In the genomic region with DNA sequence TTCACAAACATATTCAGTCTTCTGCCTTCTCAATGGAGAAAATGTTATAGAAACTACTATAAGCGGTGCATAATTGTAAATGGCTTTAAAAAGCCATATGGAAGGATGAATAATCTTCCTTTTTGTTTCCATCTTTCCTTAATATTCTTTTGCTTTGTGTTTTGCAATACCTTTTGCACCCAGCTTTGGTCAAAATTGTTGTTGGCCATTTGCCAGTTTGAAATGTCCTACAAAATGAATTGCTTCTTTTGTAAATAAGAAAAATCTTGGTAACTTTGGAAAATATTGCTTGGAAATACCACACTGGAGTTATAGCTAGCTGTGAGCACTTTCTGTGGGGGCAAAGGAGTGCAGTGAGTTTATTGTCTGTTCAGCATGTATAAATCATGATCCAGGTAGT, we compare ENCODE assay signal across 26 cellular contexts.
"Had no signal": no experiment of that assay in that cellular context is flagged by ENCODE, and none has a peak within 500 bp of the region (broad histone marks: within the 10 kb centered on the region; RNA-seq: fewer than 3 reads in every experiment).

No MANE protein-coding gene starts in this region.

- H3K9me3 ChIP-seq: esophagus squamous epithelium, psoas muscle had no signal

- H2AFZ ChIP-seq: parathyroid adenoma had no signal

- ATAC-seq: activated CD8-positive, alpha-beta T cell treated with anti-CD3 and anti-CD28 coated beads for 36 hours; activated T-cell treated with anti-CD3 and anti-CD28 coated beads, Interleukin-2, amount 50 U/mL, for 4 hours; activated T-helper 17 cell treated with anti-CD3 and anti-CD28 coated beads, Interleukin-2, amount 50 U/mL, for 72 hours; psoas muscle had no signal

- H3K27ac ChIP-seq: epithelial cell of prostate, esophagus squamous epithelium, left ventricle myocardium inferior, parathyroid adenoma, psoas muscle, right atrium auricular region had no signal

- H3K79me2 ChIP-seq: parathyroid adenoma had no signal

- H3K4me1 Mint-ChIP-seq: activated CD4-positive, alpha-beta T cell treated with anti-CD3 and anti-CD28 coated beads, Interleukin-2, amount 10 ng/mL, durations not matched to agents 24 days and 14 days; activated T-helper 17 cell treated with anti-CD3 and anti-CD28 coated beads, Interleukin-2, amount 50 U/mL, for 72 hours; naive B cell had no signal

- FAIRE-seq: frontal cortex had no signal

- H3K27me3 Mint-ChIP-seq: activated CD4-positive, alpha-beta T cell treated with anti-CD3 and anti-CD28 coated beads, Interleukin-2, amount 10 ng/mL, durations not matched to agents 24 days and 14 days; activated CD8-positive, alpha-beta T cell treated with anti-CD3 and anti-CD28 coated beads for 36 hours; activated T-helper 17 cell treated with anti-CD3 and anti-CD28 coated beads, Interleukin-2, amount 50 U/mL, for 72 hours; naive B cell had no signal

- H3K9ac ChIP-seq: parathyroid adenoma had no signal

- H3K4me1 ChIP-seq: left ventricle myocardium inferior, parathyroid adenoma, psoas muscle, right atrium auricular region had no signal

- H3K36me3 Mint-ChIP-seq: naive B cell had no signal

- H3K4me3 Mint-ChIP-seq: activated CD4-positive, alpha-beta T cell treated with anti-CD3 and anti-CD28 coated beads, Interleukin-2, amount 10 ng/mL, durations not matched to agents 24 days and 14 days; activated CD8-positive, alpha-beta T cell treated with anti-CD3 and anti-CD28 coated beads for 36 hours; activated T-cell treated with anti-CD3 and anti-CD28 coated beads, Interleukin-2, amount 50 U/mL, for 4 hours; activated T-helper 17 cell treated with anti-CD3 and anti-CD28 coated beads, Interleukin-2, amount 50 U/mL, for 72 hours; naive B cell had no signal

- H3K9me3 Mint-ChIP-seq: activated CD4-positive, alpha-beta T cell treated with anti-CD3 and anti-CD28 coated beads, Interleukin-2, amount 10 ng/mL, durations not matched to agents 24 days and 14 days; activated CD8-positive, alpha-beta T cell treated with anti-CD3 and anti-CD28 coated beads for 36 hours; activated T-cell treated with anti-CD3 and anti-CD28 coated beads, Interleukin-2, amount 50 U/mL, for 4 hours; activated T-helper 17 cell treated with anti-CD3 and anti-CD28 coated beads, Interleukin-2, amount 50 U/mL, for 72 hours had no signal

- DNase-seq: activated CD4-positive, alpha-beta T cell treated with anti-CD3 and anti-CD28 coated beads, Interleukin-2, amount 10 ng/mL, durations not matched to agents 24 days and 14 days; activated CD4-positive, CD25-positive, alpha-beta regulatory T cell treated with anti-CD3 and anti-CD28 coated beads, Interleukin-2, amount 50 U/mL, for 72 hours; activated CD8-positive, alpha-beta T cell treated with anti-CD3 and anti-CD28 coated beads for 36 hours; activated gamma-delta T cell treated with Interleukin-2 at 50 U/mL for 16 hours; activated naive CD4-positive, alpha-beta T cell treated with anti-CD3 and anti-CD28 coated beads, Interleukin-2, amount 50 U/mL, for 16 hours; activated T-cell treated with anti-CD3 and anti-CD28 coated beads, Interleukin-2, amount 50 U/mL, for 4 hours; amygdala; central memory CD4-positive, alpha-beta T cell; dermis blood vessel endothelial cell; effector CD4-positive, alpha-beta T cell; esophagus squamous epithelium; islet precursor cell; left ventricle myocardium inferior; naive B cell; nucleus accumbens; psoas muscle; stimulated activated CD4-positive, alpha-beta T cell treated with anti-CD3 and anti-CD28 coated beads, Interleukin-2, amount 100 ng/mL, for 48 hours; stimulated activated naive CD4-positive, alpha-beta T cell treated with Interleukin-2 at 50 U/mL for 16 hours; T-helper 2 cell had no signal

- H3K4me3 ChIP-seq: esophagus squamous epithelium, left ventricle myocardium inferior, lung, psoas muscle, right atrium auricular region, tibial nerve had no signal

- H3K27me3 ChIP-seq: esophagus squamous epithelium, right atrium auricular region, tibial nerve had no signal

- H3K36me3 ChIP-seq: esophagus squamous epithelium, left ventricle myocardium inferior, right atrium auricular region, tibial nerve had no signal

- H3K27ac Mint-ChIP-seq: activated CD4-positive, alpha-beta T cell treated with anti-CD3 and anti-CD28 coated beads, Interleukin-2, amount 10 ng/mL, durations not matched to agents 24 days and 14 days; activated CD8-positive, alpha-beta T cell treated with anti-CD3 and anti-CD28 coated beads for 36 hours; activated T-helper 17 cell treated with anti-CD3 and anti-CD28 coated beads, Interleukin-2, amount 50 U/mL, for 72 hours; naive B cell had no signal
